Comparison of ENCODE assay signal across 8 cellular contexts in the genomic region with DNA sequence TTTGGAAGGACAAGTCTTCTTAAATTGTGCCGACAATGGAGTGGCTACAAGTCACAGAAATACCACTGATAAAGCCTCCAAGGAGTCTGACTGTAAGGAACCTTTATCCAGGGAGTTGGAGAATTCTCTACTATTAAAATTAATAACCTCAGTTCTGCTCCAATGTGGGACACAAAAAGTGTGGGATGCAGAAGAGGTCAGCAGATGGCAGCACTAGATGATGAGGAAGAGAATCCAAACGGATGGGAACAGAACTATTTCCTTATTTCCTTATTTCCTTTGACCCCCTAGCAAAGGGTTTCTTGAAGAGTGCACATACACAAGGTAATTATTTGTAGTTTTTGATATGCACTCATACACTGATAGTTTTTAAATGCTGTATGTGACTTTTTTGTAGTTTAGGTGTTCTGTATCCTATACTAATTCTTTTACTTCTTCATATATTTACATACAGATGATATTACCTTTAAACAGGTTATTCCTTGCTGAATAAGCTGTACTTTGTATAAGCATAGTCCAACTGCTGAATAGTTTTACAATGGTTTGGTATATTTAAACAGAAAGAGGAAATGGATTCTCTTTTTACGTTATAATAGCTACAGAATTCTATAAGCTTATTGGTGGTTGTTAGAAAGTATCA. TPM values are rescaled to one million over a fixed set of nuclear protein-coding genes. Genes with fewer than 3 reads are reported as not detected.
DNase-seq lines count a peak whose midpoint lies in the region; TF ChIP-seq lines count a peak whose summit lies in the region.

No MANE protein-coding gene starts in this region.

- no peaks in the 10 kb centered on the region for H4K20me1 ChIP-seq in Karpas-422 (ENCODE audit: insufficient read depth, low read depth, low read length)

- no peak overlapping the region for H3K27ac ChIP-seq in Karpas-422 (ENCODE audit: low read length)

- no peaks in the 10 kb centered on the region for H3K27me3 ChIP-seq in Karpas-422 (ENCODE audit: low read length)

- no peak overlapping the region for H3K4me2 ChIP-seq in Karpas-422 (ENCODE audit: low read depth, low read length, poor library complexity, severe bottlenecking)

- no peak overlapping the region for H3K4me3 ChIP-seq in astrocyte of the spinal cord (ENCODE audit: low read depth, low read length)
- no peak overlapping the region for H3K4me3 ChIP-seq in Karpas-422 (ENCODE audit: low read length)

- DNase-seq in DMS 273 (lab: John Stamatoyannopoulos, UW; ENCODE audit: unreplicated experiment) (peak; percentile 69), DMS 273 treated with DMSO at 0.1 percent for 48 hours (lab: John Stamatoyannopoulos, UW) (no peak), NCI-H146 (lab: John Stamatoyannopoulos, UW) (peak; percentile 39), astrocyte of the spinal cord (ENCODE audit: low read depth, low spot score) (peak; percentile 39), kidney glomerular epithelial cell (lab: John Stamatoyannopoulos, UW) (peak; percentile 35), middle frontal gyrus (ENCODE audit: extremely low spot score, low spot score) (no peak), T-helper 1 cell (no peak), Karpas-422 (no peak)

- peak; percentile 70 for TF ChIP-seq CTCF in astrocyte of the spinal cord (IDR thresholded peaks at IDR 0.05; ENCODE audit: low read depth, low read length)

- H3K4me1 ChIP-seq in Karpas-422 (ENCODE audit: low read length) = no peaks in the 10 kb centered on the region

- 0 out of 2 replicates have a peak, but pooled peaks cover 4% of the 10 kb centered on the region for H3K9me2 ChIP-seq in Karpas-422 (replicated peaks; ENCODE audit: insufficient read depth, low read length)

- in situ Hi-C loops in astrocyte of the spinal cord (cut with HindIII; ENCODE audit: low sequenced_read_pairs) = no loop called here

- H3K79me2 ChIP-seq in Karpas-422 (ENCODE audit: low read length) = no peaks in the 10 kb centered on the region

- no peaks in the 10 kb centered on the region for H3K9me3 ChIP-seq in Karpas-422 (ENCODE audit: low read length)

- H2AFZ ChIP-seq in Karpas-422 (ENCODE audit: low read length) = no peak overlapping the region

- H3K9ac ChIP-seq in Karpas-422 (ENCODE audit: low read length) = no peak overlapping the region

- H3K36me3 ChIP-seq in Karpas-422 (ENCODE audit: insufficient read depth, low read length) = no peaks in the 10 kb centered on the region

RNA-seq across cellular contexts. Expression of a gene that starts 25.6 kb away (rescaled TPM):
- total RNA-seq in Karpas-422 (2014; rRNA removed; shearing (Covaris generic); ENCODE audit: low replicate concordance) = not detected in 2 replicates

Comparison
In these comparisons a context has a peak if more than half of its experiments do, and no peak if none do; other contexts are left out.
1. DNase-seq: peak in DMS 273 (single experiment), NCI-H146 (single experiment), astrocyte of the spinal cord (single experiment) and kidney glomerular epithelial cell (single experiment); none in DMS 273 treated with DMSO at 0.1 percent for 48 hours (single experiment), middle frontal gyrus (single experiment), T-helper 1 cell (0 of 5) and Karpas-422 (single experiment).